Comparison of ENCODE assay signal across 14 cellular contexts in the genomic region with DNA sequence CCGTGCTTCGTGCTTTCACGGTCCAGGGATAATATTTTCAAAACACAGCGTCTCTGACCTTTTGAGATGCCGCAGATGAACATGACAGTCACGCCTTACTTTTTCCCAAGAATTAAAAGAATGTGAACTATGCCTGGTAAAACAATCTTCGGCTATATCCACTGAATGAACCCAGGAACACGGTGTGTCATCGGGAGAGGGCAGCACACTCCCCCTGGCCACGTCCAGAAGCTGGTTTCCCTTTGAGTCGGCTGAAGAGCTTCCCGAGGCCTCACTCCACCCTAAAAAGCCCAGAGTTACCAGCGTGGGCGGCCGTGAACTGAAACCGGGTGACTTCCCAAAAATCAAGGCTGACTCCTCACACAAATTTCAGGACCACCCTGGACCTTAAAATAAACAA. TPM values are rescaled to one million over a fixed set of nuclear protein-coding genes. Genes with fewer than 3 reads are reported as not detected.
DNase-seq lines count a peak whose midpoint lies in the region; ATAC-seq and TF ChIP-seq lines count a peak whose summit lies in the region.
"Had no signal": no experiment of that assay in that cellular context is flagged by ENCODE, and none has a peak within 500 bp of the region (broad histone marks: within the 10 kb centered on the region; RNA-seq: fewer than 3 reads in every experiment).

No MANE protein-coding gene starts in this region.

- H4K20me1 ChIP-seq in SK-N-SH (ENCODE audit: insufficient read depth) = no peaks in the 10 kb centered on the region

- H3K9me3 Mint-ChIP-seq in WTC11 = peaks cover 4% of the 10 kb centered on the region; the same call in 1 of the 2 replicates
- no peaks in the 10 kb centered on the region for H3K9me3 Mint-ChIP-seq in naive thymus-derived CD4-positive, alpha-beta T cell
- H3K9me3 Mint-ChIP-seq: activated CD4-positive, alpha-beta T cell treated with anti-CD3 and anti-CD28 coated beads, Interleukin-2, amount 10 ng/mL, durations not matched to agents 7 days and 5 days had no signal

- H3K9me3 ChIP-seq in SK-N-SH (no peaks in the 10 kb centered on the region), thyroid gland (no peaks in the 10 kb centered on the region)
- no peaks in the 10 kb centered on the region for H3K9me3 ChIP-seq in naive thymus-derived CD4-positive, alpha-beta T cell (ENCODE audit: control insufficient read depth in 2 of 3, low read length in 3 of 3)
- H3K9me3 ChIP-seq: gastroesophageal sphincter, prostate gland had no signal

- no peaks in the 10 kb centered on the region for H3K36me3 ChIP-seq in SK-N-SH (replicated peaks in 1 of 2; ENCODE audit: control insufficient read depth in 1 of 2, insufficient read depth in 2 of 2, low read length in 1 of 2)
- H3K36me3 ChIP-seq in thyroid gland = no peaks in the 10 kb centered on the region
- H3K36me3 ChIP-seq in naive thymus-derived CD4-positive, alpha-beta T cell (ENCODE audit: control insufficient read depth in 2 of 3, insufficient read depth in 3 of 3, low read length in 3 of 3) = no peaks in the 10 kb centered on the region
- H3K36me3 ChIP-seq: gastroesophageal sphincter, prostate gland had no signal

- no peaks in the 10 kb centered on the region for H3K4me1 ChIP-seq in SK-N-SH (ENCODE audit: control insufficient read depth in 1 of 2, insufficient read depth in 2 of 2, low read depth in 1 of 2, low read length in 1 of 2)
- H3K4me1 ChIP-seq in thyroid gland = peaks cover 4 to 6% of the 10 kb centered on the region in 2 donors
- no peaks in the 10 kb centered on the region for H3K4me1 ChIP-seq in naive thymus-derived CD4-positive, alpha-beta T cell (ENCODE audit: control insufficient read depth in 2 of 2, insufficient read depth in 2 of 2, low read length in 2 of 2)
- H3K4me1 ChIP-seq: gastroesophageal sphincter, prostate gland had no signal

- H3K79me2 ChIP-seq in SK-N-SH (ENCODE audit: insufficient read depth) = no peaks in the 10 kb centered on the region

- no peak overlapping the region for H3K4me3 ChIP-seq in SK-N-SH (ENCODE audit: low read depth in 2 of 2, low read length in 1 of 2)
- H3K4me3 ChIP-seq in thyroid gland (replicated peaks in 1 of 3) = no peak overlapping the region
- no peak overlapping the region for H3K4me3 ChIP-seq in naive thymus-derived CD4-positive, alpha-beta T cell (ENCODE audit: low read length)
- H3K4me3 ChIP-seq: coronary artery, gastroesophageal sphincter, prostate gland had no signal

- H3K4me3 Mint-ChIP-seq in WTC11 = no peak overlapping the region
- H3K4me3 Mint-ChIP-seq in naive thymus-derived CD4-positive, alpha-beta T cell = no peak overlapping the region
- H3K4me3 Mint-ChIP-seq: activated CD4-positive, alpha-beta T cell treated with anti-CD3 and anti-CD28 coated beads, Interleukin-2, amount 10 ng/mL, durations not matched to agents 7 days and 5 days had no signal

- no peak for TF ChIP-seq RAD21 in SK-N-SH (IDR thresholded peaks at IDR 0.05; ENCODE audit: low read length)

- H3K4me1 Mint-ChIP-seq in WTC11 = peaks cover 15% of the 10 kb centered on the region
- H3K4me1 Mint-ChIP-seq in naive thymus-derived CD4-positive, alpha-beta T cell = peaks cover 0 to 3% (median 0%) of the 10 kb centered on the region in 7 donors

- DNase-seq in SK-N-SH (no peak), WTC11 (ENCODE audit: low spot score) (no peak), iris pigment epithelial cell (ENCODE audit: low read depth) (peak; percentile 26), thyroid gland (peak; percentile 46 to 74)
- DNase-seq in naive thymus-derived CD4-positive, alpha-beta T cell = no peak
- DNase-seq: activated CD4-positive, alpha-beta T cell treated with anti-CD3 and anti-CD28 coated beads, Interleukin-2, amount 10 ng/mL, durations not matched to agents 7 days and 5 days; DND-41; NCI-H1417 treated with DMSO at 0.1 percent for 48 hours had no signal

- no peaks in the 10 kb centered on the region for H3K27me3 Mint-ChIP-seq in WTC11 (ENCODE audit: low read depth)
- peaks cover 17 to 48% (median 34%) of the 10 kb centered on the region in 5 donors for H3K27me3 Mint-ChIP-seq in naive thymus-derived CD4-positive, alpha-beta T cell

- TF ChIP-seq CTCF in SK-N-SH (IDR thresholded peaks at IDR 0.05) (no peak), WTC11 (IDR thresholded peaks at IDR 0.05) (no peak), thyroid gland (IDR thresholded peaks at IDR 0.05) (peak in 1 of 6 experiments; percentile 27)

- no peak overlapping the region for H3K9ac ChIP-seq in SK-N-SH

- H3K36me3 Mint-ChIP-seq in WTC11 = no peaks in the 10 kb centered on the region
- no peaks in the 10 kb centered on the region for H3K36me3 Mint-ChIP-seq in naive thymus-derived CD4-positive, alpha-beta T cell

- 29% methylated on average over 12 of the region's 16 CpGs for WGBS in SK-N-SH (ENCODE audit: low lambda C conversion rate)
- WGBS in thyroid gland, 2 donors = 16 to 17% methylated on average over 16 of the region's 16 CpGs

- POLR2A ChIA-PET in SK-N-SH (lab: Yijun Ruan, JAX) (no interaction called here), WTC11 (lab: Charles Lee) (interaction anchor here (0.6 kb wide), 1 partner anchor 112 kb away, joined by 5 read pairs; no protein-coding TSS in a partner anchor)
- POLR2A ChIA-PET in naive thymus-derived CD4-positive, alpha-beta T cell (lab: Charles Lee) = no interaction called here

- ATAC-seq in SK-N-SH treated with all-trans-retinoic acid at 6 μM for 48 hours (peak; percentile 58; the same call in 2 of the 3 replicates), WTC11 (peak; percentile 51; the same call in 1 of the 2 replicates), GM18868 (IDR thresholded peaks at IDR 0.05; ENCODE audit: unreplicated experiment) (no peak), GM21723 (IDR thresholded peaks at IDR 0.05; ENCODE audit: unreplicated experiment) (no peak)
- no peak for ATAC-seq in naive thymus-derived CD4-positive, alpha-beta T cell
- ATAC-seq: gastroesophageal sphincter had no signal

- no peak for TF ChIP-seq EP300 in SK-N-SH (IDR thresholded peaks at IDR 0.05; ENCODE audit: borderline replicate concordance in 1 of 2, low read depth in 1 of 2, low read length in 1 of 2)

- no peak overlapping the region for H3K27ac ChIP-seq in SK-N-SH (ENCODE audit: low read depth in 2 of 2, low read length in 1 of 2)
- H3K27ac ChIP-seq in thyroid gland = peak overlapping the region in 2 of 3 donors; percentile 30 to 36
- no peak overlapping the region for H3K27ac ChIP-seq in naive thymus-derived CD4-positive, alpha-beta T cell (ENCODE audit: low read depth, low read length)
- H3K27ac ChIP-seq: coronary artery, gastroesophageal sphincter, prostate gland had no signal

- H3K27ac Mint-ChIP-seq in WTC11 = no peak overlapping the region
- no peak overlapping the region for H3K27ac Mint-ChIP-seq in naive thymus-derived CD4-positive, alpha-beta T cell
- H3K27ac Mint-ChIP-seq: activated CD4-positive, alpha-beta T cell treated with anti-CD3 and anti-CD28 coated beads, Interleukin-2, amount 10 ng/mL, durations not matched to agents 7 days and 5 days had no signal

- no peaks in the 10 kb centered on the region for H3F3A ChIP-seq in SK-N-SH (replicated peaks; ENCODE audit: insufficient read depth)

- TF ChIP-seq POLR2A in thyroid gland (IDR thresholded peaks at IDR 0.05) = no peak

- H3K4me2 ChIP-seq in SK-N-SH = no peak overlapping the region

- CTCF ChIA-PET in SK-N-SH (lab: Yijun Ruan, JAX) (interaction anchor here (0.7 to 3.1 kb wide), 2 partner anchors 245 to 500 kb away, joined by 3 to 16 read pairs; no protein-coding TSS in a partner anchor), WTC11 (lab: Charles Lee) (interaction anchor here (1.3 to 2.0 kb wide), 3 partner anchors 238 to 507 kb away, joined by 3 to 5 read pairs (median 5); no protein-coding TSS in a partner anchor)
- CTCF ChIA-PET in naive thymus-derived CD4-positive, alpha-beta T cell (lab: Charles Lee) = no interaction called here

- intact Hi-C loops in thyroid gland (cut with DNase I) = no loop called here
- intact Hi-C loops in naive thymus-derived CD4-positive, alpha-beta T cell (cut with micrococcal nuclease) = no loop called here

- H3K9me2 ChIP-seq in SK-N-SH = no peaks in the 10 kb centered on the region

- H2AFZ ChIP-seq in SK-N-SH (ENCODE audit: low read depth) = no peak overlapping the region

- H3K27me3 ChIP-seq in SK-N-SH (ENCODE audit: insufficient read depth) (no peaks in the 10 kb centered on the region), thyroid gland (no peaks in the 10 kb centered on the region)
- peaks cover 0 to 2% of the 10 kb centered on the region in 2 donors for H3K27me3 ChIP-seq in naive thymus-derived CD4-positive, alpha-beta T cell (ENCODE audit: control insufficient read depth in 2 of 2, insufficient read depth in 2 of 2, low read length in 2 of 2)

TF ChIP-seq in SK-N-SH treated with all-trans-retinoic acid at 6 μM for 48 hours, 23 proteins besides CTCF, POLR2A, EP300 and RAD21 (continues in another document):
- no peak for TF ChIP-seq ZFP30 (CRISPR knock-in tag; IDR thresholded peaks at IDR 0.05)
- TF ChIP-seq SNAI2 (CRISPR knock-in tag; IDR thresholded peaks at IDR 0.05) = no peak
- no peak for TF ChIP-seq ARNTL (CRISPR knock-in tag; IDR thresholded peaks at IDR 0.05; ENCODE audit: borderline replicate concordance, low read depth)
- TF ChIP-seq CSDC2 (CRISPR knock-in tag; IDR thresholded peaks at IDR 0.05) = no peak
- TF ChIP-seq ZFP3 (CRISPR knock-in tag; IDR thresholded peaks at IDR 0.05) = no peak
- no peak for TF ChIP-seq OSR1 (CRISPR knock-in tag; IDR thresholded peaks at IDR 0.05)

TF ChIP-seq in SK-N-SH, 30 proteins besides CTCF, POLR2A, EP300 and RAD21 (continues in another document):
- TF ChIP-seq, protein P1, sequence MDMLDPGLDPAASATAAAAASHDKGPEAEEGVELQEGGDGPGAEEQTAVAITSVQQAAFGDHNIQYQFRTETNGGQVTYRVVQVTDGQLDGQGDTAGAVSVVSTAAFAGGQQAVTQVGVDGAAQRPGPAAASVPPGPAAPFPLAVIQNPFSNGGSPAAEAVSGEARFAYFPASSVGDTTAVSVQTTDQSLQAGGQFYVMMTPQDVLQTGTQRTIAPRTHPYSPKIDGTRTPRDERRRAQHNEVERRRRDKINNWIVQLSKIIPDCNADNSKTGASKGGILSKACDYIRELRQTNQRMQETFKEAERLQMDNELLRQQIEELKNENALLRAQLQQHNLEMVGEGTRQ (IDR thresholded peaks at IDR 0.05; ENCODE audit: borderline replicate concordance, low read depth, low read length) = no peak

TF ChIP-seq in WTC11, 78 proteins besides CTCF, POLR2A, EP300 and RAD21 (continues in another document):
- TF ChIP-seq, protein P2, sequence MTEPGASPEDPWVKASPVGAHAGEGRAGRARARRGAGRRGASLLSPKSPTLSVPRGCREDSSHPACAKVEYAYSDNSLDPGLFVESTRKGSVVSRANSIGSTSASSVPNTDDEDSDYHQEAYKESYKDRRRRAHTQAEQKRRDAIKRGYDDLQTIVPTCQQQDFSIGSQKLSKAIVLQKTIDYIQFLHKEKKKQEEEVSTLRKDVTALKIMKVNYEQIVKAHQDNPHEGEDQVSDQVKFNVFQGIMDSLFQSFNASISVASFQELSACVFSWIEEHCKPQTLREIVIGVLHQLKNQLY (CRISPR knock-in tag; IDR thresholded peaks at IDR 0.05) = no peak

RNA-seq across cellular contexts. Expression of a gene that starts 22.9 kb away (rescaled TPM):
- polyA plus RNA-seq in SK-N-SH (2012; rRNA removed) = not detected in 2 replicates
- not detected in 2 replicates for polyA plus RNA-seq in SK-N-SH (2012; cell fraction: cytosol; rRNA removed)
- not detected in 2 replicates for polyA plus RNA-seq in SK-N-SH (2012; cell fraction: nucleus; rRNA removed)
- total RNA-seq in WTC11 (2021) (12.9 to 20.5 TPM (median 13.3 TPM) in 3 replicates), thyroid gland (100 to 1,000 TPM in 1 of 4 donors, 10 to 100 TPM in 3; 47.4 to 124 (median 79.8) TPM)
- total RNA-seq in naive thymus-derived CD4-positive, alpha-beta T cell = 1 to 10 TPM in 4 of 5 experiments, under 1 TPM in 1; 0.98 to 3.6 (median 1.6) TPM
- polyA plus RNA-seq in naive thymus-derived CD4-positive, alpha-beta T cell = under 1 TPM; 0.25 to 0.95 TPM

Comparison
In these comparisons a context has a peak if more than half of its experiments do, and no peak if none do; other contexts are left out.
1. ATAC-seq: peak in SK-N-SH treated with all-trans-retinoic acid at 6 μM for 48 hours (single experiment) and WTC11 (single experiment); none in GM18868 (single experiment), GM21723 (single experiment) and naive thymus-derived CD4-positive, alpha-beta T cell (single experiment).
2. DNase-seq: peak in iris pigment epithelial cell (single experiment) and thyroid gland (2 of 2); none in SK-N-SH (single experiment), WTC11 (single experiment) and naive thymus-derived CD4-positive, alpha-beta T cell (0 of 9).
3. H3K27ac ChIP-seq: peak in thyroid gland (2 of 3); none in SK-N-SH (0 of 2) and naive thymus-derived CD4-positive, alpha-beta T cell (single experiment).